Comparison of ENCODE assay signal across 8 cellular contexts in genomic region chr11:2376751-2377451, GRCh38.
DNase-seq lines count a peak whose midpoint lies in the region; ATAC-seq and TF ChIP-seq lines count a peak whose summit lies in the region.

TSS of gene CD81 (plus strand) at chr11:2377310. CDS start at chr11:2377550, 240 bp downstream.

- no peaks in the 10 kb centered on the region for H3K27me3 Mint-ChIP-seq in stimulated activated naive B cell treated with anti-CD40 and anti-IgM and Interleukin-4, amounts not matched to agents 10 μg/mL and 1 μg/mL and 100 μg/mL, for 72 hours

- H3K27ac Mint-ChIP-seq in stimulated activated naive B cell treated with anti-CD40 and anti-IgM and Interleukin-4, amounts not matched to agents 10 μg/mL and 1 μg/mL and 100 μg/mL, for 72 hours, result peak within 1 kb of the TSS; percentile 89

- peak; percentile 95 for DNase-seq in GM20000 (ENCODE audit: low spot score)
- DNase-seq in NB4 (ENCODE audit: low read depth), result peak; percentile 50
- DNase-seq in activated T-cell treated with anti-CD3 and anti-CD28 coated beads for 24 hours (ENCODE audit: low read depth), result peak; percentile 53
- peak; percentile 48 for DNase-seq in epithelial cell of esophagus (ENCODE audit: low read depth)
- DNase-seq in stimulated activated naive B cell treated with anti-CD40 and anti-IgM and Interleukin-4, amounts not matched to agents 10 μg/mL and 1 μg/mL and 100 μg/mL, for 72 hours, result no peak

- H3K4me3 Mint-ChIP-seq in stimulated activated naive B cell treated with anti-CD40 and anti-IgM and Interleukin-4, amounts not matched to agents 10 μg/mL and 1 μg/mL and 100 μg/mL, for 72 hours, result peak within 1 kb of the TSS; percentile 89 to 95

- no peaks in the 10 kb centered on the region for H3K27me3 ChIP-seq in mucosa of stomach (ENCODE audit: control insufficient read depth, insufficient read depth, low read length)

- no peaks in the 10 kb centered on the region for H3K36me3 ChIP-seq in mucosa of stomach (ENCODE audit: control insufficient read depth, insufficient read depth, low read length)

- TF ChIP-seq CTCF in C4-2B (conservative IDR thresholded peaks at IDR 0.05), result no peak
- no peak for TF ChIP-seq CTCF in GM20000 (IDR thresholded peaks at IDR 0.05; ENCODE audit: extremely low read depth, missing control alignments)
- no peak for TF ChIP-seq CTCF in NB4 (IDR thresholded peaks at IDR 0.05; ENCODE audit: low read depth, low read length)
- TF ChIP-seq CTCF in epithelial cell of esophagus (IDR thresholded peaks at IDR 0.05; ENCODE audit: insufficient read depth, low read depth, low read length, missing control alignments), result no peak

- H3K4me1 ChIP-seq in mucosa of stomach (ENCODE audit: control insufficient read depth, insufficient read depth, low read length), result peaks cover 48% of the 10 kb centered on the region

- H3K4me1 Mint-ChIP-seq in stimulated activated naive B cell treated with anti-CD40 and anti-IgM and Interleukin-4, amounts not matched to agents 10 μg/mL and 1 μg/mL and 100 μg/mL, for 72 hours, result peaks cover 34 to 48% of the 10 kb centered on the region in 2 donors

- H3K9me3 ChIP-seq in mucosa of stomach (ENCODE audit: control insufficient read depth, low read length), result no peaks in the 10 kb centered on the region

- H3K36me3 Mint-ChIP-seq in stimulated activated naive B cell treated with anti-CD40 and anti-IgM and Interleukin-4, amounts not matched to agents 10 μg/mL and 1 μg/mL and 100 μg/mL, for 72 hours, result peaks cover 4 to 13% of the 10 kb centered on the region in 2 donors

- ATAC-seq in stimulated activated naive B cell treated with anti-CD40 and anti-IgM and Interleukin-4, amounts not matched to agents 10 μg/mL and 1 μg/mL and 100 μg/mL, for 72 hours (replicated peaks), result peak; percentile 75 to 80
- no peak for ATAC-seq in GM19467 (IDR thresholded peaks at IDR 0.05; ENCODE audit: unreplicated experiment)

- peak; percentile 72 for TF ChIP-seq POLR2A in NB4 (IDR thresholded peaks at IDR 0.05; ENCODE audit: extremely low read depth, insufficient read length)

- peak within 1 kb of the TSS; percentile 70 for H3K4me3 ChIP-seq in NB4 (ENCODE audit: low read depth, low read length)
- peak within 1 kb of the TSS; percentile 84 for H3K4me3 ChIP-seq in epithelial cell of esophagus (ENCODE audit: low read length)
- H3K4me3 ChIP-seq in mucosa of stomach (ENCODE audit: low read length), result peak within 1 kb of the TSS; percentile 67

- H3K9ac ChIP-seq in mucosa of stomach (ENCODE audit: low read length), result peak within 1 kb of the TSS; percentile 92

- peak within 1 kb of the TSS; percentile 87 for H3K27ac ChIP-seq in C4-2B

- no peaks in the 10 kb centered on the region for H3K9me3 Mint-ChIP-seq in stimulated activated naive B cell treated with anti-CD40 and anti-IgM and Interleukin-4, amounts not matched to agents 10 μg/mL and 1 μg/mL and 100 μg/mL, for 72 hours
